Comparison of ENCODE assay signal across 8 cellular contexts in genomic region chr9:99221623-99222415, GRCh38. TPM values are rescaled to one million over a fixed set of nuclear protein-coding genes. Genes with fewer than 3 reads are reported as not detected.
A peak's percentile ranks its signal among the peaks of the same experiment; 100 is the strongest.
DNase-seq lines count a peak whose midpoint lies in the region; ATAC-seq and TF ChIP-seq lines count a peak whose summit lies in the region.

Gene ALG2, minus strand, starts transcription at chr9:99221942. Its CDS starts 48 bp downstream, at chr9:99221894.
Gene SEC61B, plus strand, starts transcription at chr9:99222282. Its CDS starts 82 bp downstream, at chr9:99222364.

- H3K9me2 ChIP-seq in GM23248 (ENCODE audit: insufficient read depth): no peaks in the 10 kb centered on the region

- peaks cover 54 to 77% (median 76%) of the 10 kb centered on the region in 3 donors for H3K4me1 Mint-ChIP-seq in naive B cell
- H3K4me1 Mint-ChIP-seq in stimulated activated memory B cell treated with anti-CD40 and anti-IgM and Interleukin-4, amounts not matched to agents 10 μg/mL and 1 μg/mL and 100 μg/mL, for 72 hours: peaks cover 83% of the 10 kb centered on the region

- in situ Hi-C loops in GM23248 (cut with MboI): no loop called here

- H3K36me3 Mint-ChIP-seq in naive B cell: peaks cover 14 to 21% of the 10 kb centered on the region in 2 donors
- H3K36me3 Mint-ChIP-seq in stimulated activated memory B cell treated with anti-CD40 and anti-IgM and Interleukin-4, amounts not matched to agents 10 μg/mL and 1 μg/mL and 100 μg/mL, for 72 hours: peaks cover 79% of the 10 kb centered on the region

- WGBS in GM23248 (ENCODE audit: low coverage in 1 of 2, low lambda C conversion rate in 2 of 2, missing lambda C conversion rate in 2 of 2), 2 experiments: 0 to 1% methylated on average over 68 to 69 of the region's 69 CpGs

- H4K20me1 ChIP-seq in DND-41 (ENCODE audit: insufficient read depth, low read length) (peaks cover 37% of the 10 kb centered on the region; the same call in 1 of the 2 replicates), GM23248 (ENCODE audit: insufficient read depth) (peaks cover 9% of the 10 kb centered on the region; the same call in 1 of the 2 replicates)

- H3K27me3 ChIP-seq in DND-41 (ENCODE audit: insufficient read depth, low read length, poor library complexity) (no peaks in the 10 kb centered on the region), GM23248 (replicated peaks; ENCODE audit: insufficient read depth) (no peaks in the 10 kb centered on the region)

- H3K4me2 ChIP-seq in DND-41 (ENCODE audit: insufficient read depth, low read length) (peak within 1 kb of the TSS; percentile 78), GM23248 (ENCODE audit: unreplicated experiment) (peak within 1 kb of the TSS; percentile 97)

- H3K9ac ChIP-seq in DND-41 (ENCODE audit: low read depth, low read length) (peak within 1 kb of the TSS; percentile 95), GM23248 (peak within 1 kb of the TSS; percentile 100)

- H3K27ac Mint-ChIP-seq in naive B cell: peak within 1 kb of the TSS; percentile 100
- peak within 1 kb of the TSS; percentile 100 for H3K27ac Mint-ChIP-seq in stimulated activated memory B cell treated with anti-CD40 and anti-IgM and Interleukin-4, amounts not matched to agents 10 μg/mL and 1 μg/mL and 100 μg/mL, for 72 hours

- peak within 1 kb of the TSS; percentile 97 for H2AFZ ChIP-seq in DND-41 (ENCODE audit: low read depth, low read length)
- H2AFZ ChIP-seq in GM23248: peak within 1 kb of the TSS; percentile 72

- H3K36me3 ChIP-seq in DND-41 (ENCODE audit: insufficient read depth, low read length): peaks cover 39% of the 10 kb centered on the region
- peaks cover 24% of the 10 kb centered on the region; the same call in 1 of the 2 replicates for H3K36me3 ChIP-seq in GM23248 (ENCODE audit: low read depth)

- peak; percentile 91 for DNase-seq in DND-41
- peak; percentile 99 for DNase-seq in GM23248
- DNase-seq in Kasumi-1 (lab: John Stamatoyannopoulos, UW): peak; percentile 93
- peak; percentile 93 for DNase-seq in RPMI7951 (ENCODE audit: low read depth)
- DNase-seq in activated T-helper 1 cell treated with anti-CD3 and anti-CD28 coated beads, Interleukin-2, amount 50 U/mL, for 16 hours (ENCODE audit: low read depth in 1 of 2, low spot score in 1 of 2): peak; percentile 83
- DNase-seq in fibroblast of gingiva (ENCODE audit: low read depth): peak; percentile 97
- peak; percentile 96 for DNase-seq in naive B cell

- TF ChIP-seq CTCF in DND-41 (IDR thresholded peaks at IDR 0.05; ENCODE audit: borderline replicate concordance, extremely low read depth, low read length, poor library complexity, severe bottlenecking): no peak

- no peaks in the 10 kb centered on the region for H3K9me3 ChIP-seq in DND-41 (ENCODE audit: insufficient read depth, low read length, severe bottlenecking)
- H3K9me3 ChIP-seq in GM23248 (ENCODE audit: low read depth): no peaks in the 10 kb centered on the region

- H3K4me1 ChIP-seq in DND-41 (ENCODE audit: insufficient read depth, low read length) (peaks cover 41% of the 10 kb centered on the region), GM23248 (ENCODE audit: insufficient read depth) (peaks cover 26% of the 10 kb centered on the region)

- H3K79me2 ChIP-seq in DND-41 (ENCODE audit: insufficient read depth, low read length): peaks cover 84% of the 10 kb centered on the region
- peaks cover 95% of the 10 kb centered on the region for H3K79me2 ChIP-seq in GM23248 (ENCODE audit: insufficient read depth)

- peaks cover 7% of the 10 kb centered on the region; the same call in 1 of the 2 replicates for H3F3A ChIP-seq in GM23248 (ENCODE audit: insufficient read depth)

- H3K4me3 ChIP-seq in DND-41 (ENCODE audit: low read depth in 1 of 2, low read length in 2 of 2) (peak within 1 kb of the TSS; percentile 99), GM23248 (peak within 1 kb of the TSS; percentile 94)

- peak within 1 kb of the TSS; percentile 97 for H3K27ac ChIP-seq in DND-41 (ENCODE audit: low read length)
- peak within 1 kb of the TSS; percentile 98 for H3K27ac ChIP-seq in GM23248

- H3K9me3 Mint-ChIP-seq in naive B cell: no peaks in the 10 kb centered on the region
- no peaks in the 10 kb centered on the region for H3K9me3 Mint-ChIP-seq in stimulated activated memory B cell treated with anti-CD40 and anti-IgM and Interleukin-4, amounts not matched to agents 10 μg/mL and 1 μg/mL and 100 μg/mL, for 72 hours

- H3K27me3 Mint-ChIP-seq in naive B cell: no peaks in the 10 kb centered on the region
- H3K27me3 Mint-ChIP-seq in stimulated activated memory B cell treated with anti-CD40 and anti-IgM and Interleukin-4, amounts not matched to agents 10 μg/mL and 1 μg/mL and 100 μg/mL, for 72 hours: no peaks in the 10 kb centered on the region

- peak; percentile 93 for ATAC-seq in DND-41 (ENCODE audit: insufficient read depth, low read depth)
- ATAC-seq in naive B cell (ENCODE audit: low read depth in 2 of 2): peak; percentile 87 to 88
- ATAC-seq in stimulated activated memory B cell treated with anti-CD40 and anti-IgM and Interleukin-4, amounts not matched to agents 10 μg/mL and 1 μg/mL and 100 μg/mL, for 72 hours: peak; percentile 98

- H3K4me3 Mint-ChIP-seq in naive B cell: peak within 1 kb of the TSS; percentile 97 to 100 (median 99)
- peak within 1 kb of the TSS; percentile 99 for H3K4me3 Mint-ChIP-seq in stimulated activated memory B cell treated with anti-CD40 and anti-IgM and Interleukin-4, amounts not matched to agents 10 μg/mL and 1 μg/mL and 100 μg/mL, for 72 hours

RNA-seq across cellular contexts. Expression of gene ALG2, which starts in this region (rescaled TPM):
- 61.7 and 65.8 TPM in 2 replicates for total RNA-seq in GM23248 (2014; rRNA removed; shearing (Covaris generic))
- polyA plus RNA-seq in GM23248 (2016; fragmentation: Nextera tagmentation; extraction: Ambion mirVana) (59.5 and 64.5 TPM in 2 replicates), naive B cell (ENCODE audit: low read depth in 6 of 6) (10 to 100 TPM; 21.6 to 39.8 (median 22.8) TPM)
- total RNA-seq in RPMI7951 (2014; rRNA removed; shearing (Covaris generic)): 49.4 and 55.6 TPM in 2 replicates

RNA-seq across cellular contexts. Expression of gene SEC61B, which starts in this region (rescaled TPM):
- 117 and 127 TPM in 2 replicates for total RNA-seq in GM23248 (2014; rRNA removed; shearing (Covaris generic))
- 428 and 441 TPM in 2 replicates for polyA plus RNA-seq in GM23248 (2016; fragmentation: Nextera tagmentation; extraction: Ambion mirVana)
- 267 and 309 TPM in 2 replicates for total RNA-seq in RPMI7951 (2014; rRNA removed; shearing (Covaris generic))
- 100 to 1,000 TPM; 184 to 278 (median 228) TPM for polyA plus RNA-seq in naive B cell (ENCODE audit: low read depth in 6 of 6)

Comparison
In these comparisons a context has a peak if more than half of its experiments do, and no peak if none do; other contexts are left out.
1. Peak in every context shown above with its lines: DNase-seq, ATAC-seq, H3K4me3 ChIP-seq and H3K27ac ChIP-seq.